Comparison of ENCODE assay signal across 13 cellular contexts in genomic region chr5:163571755-163572154, GRCh38.
A peak's percentile ranks its signal among the peaks of the same experiment; 100 is the strongest.
DNase-seq lines count a peak whose midpoint lies in the region; ATAC-seq and TF ChIP-seq lines count a peak whose summit lies in the region.
"Had no signal": no experiment of that assay in that cellular context is flagged by ENCODE, and none has a peak within 500 bp of the region (broad histone marks: within the 10 kb centered on the region; RNA-seq: fewer than 3 reads in every experiment).

No MANE protein-coding gene starts in this region.

- WGBS in upper lobe of left lung, 2 donors, result 7 to 37% methylated on average over 2 to 3 of the region's 3 CpGs
- WGBS in adrenal gland, 4 donors, result 20 to 60% (median 47%) methylated on average over 1 to 3 of the region's 3 CpGs

- H3K9me3 ChIP-seq in upper lobe of left lung (no peaks in the 10 kb centered on the region), adrenal gland (replicated peaks in 1 of 3) (no peaks in the 10 kb centered on the region)

- no peak overlapping the region for H3K27ac ChIP-seq in upper lobe of left lung
- no peak overlapping the region for H3K27ac ChIP-seq in adrenal gland

- H3K36me3 ChIP-seq in upper lobe of left lung, result no peaks in the 10 kb centered on the region
- no peaks in the 10 kb centered on the region for H3K36me3 ChIP-seq in adrenal gland (replicated peaks in 1 of 2)

- no peak for TF ChIP-seq POLR2A in upper lobe of left lung (IDR thresholded peaks at IDR 0.05)
- no peak for TF ChIP-seq POLR2A in adrenal gland (IDR thresholded peaks at IDR 0.05)

- no peak for TF ChIP-seq EP300 in upper lobe of left lung (IDR thresholded peaks at IDR 0.05)

- intact Hi-C loops in adrenal gland (cut with DNase I), result no loop called here

- H3K27me3 ChIP-seq in upper lobe of left lung, result no peaks in the 10 kb centered on the region
- peaks cover 11% of the 10 kb centered on the region for H3K27me3 ChIP-seq in adrenal gland

- no peak overlapping the region for H3K4me3 ChIP-seq in upper lobe of left lung
- no peak overlapping the region for H3K4me3 ChIP-seq in adrenal gland

- ATAC-seq in SK-N-SH treated with all-trans-retinoic acid at 6 μM for 48 hours (peak; percentile 91), upper lobe of left lung (ENCODE audit: low FRiP score in 2 of 2) (peak; percentile 19 to 31)
- ATAC-seq: natural killer cell; stimulated activated naive CD8-positive, alpha-beta T cell treated with anti-CD3 and anti-CD28 coated beads, Interleukin-15, Interleukin-2, amounts not matched to agents 100 U/mL and 50 U/mL, for 24 hours had no signal

- DNase-seq in HCEC 1CT, result peak; percentile 98
- peak; percentile 64 for DNase-seq in fibroblast of the conjunctiva (ENCODE audit: low read depth)
- DNase-seq in upper lobe of left lung, result no peak
- DNase-seq in activated CD4-positive, alpha-beta T cell treated with anti-CD3 and anti-CD28 coated beads, Interleukin-2, amount 50 U/mL, for 48 hours, result no peak
- DNase-seq in NCI-H187 (lab: John Stamatoyannopoulos, UW), result no peak
- no peak for DNase-seq in adrenal gland
- DNase-seq: activated B cell treated with CpG ODN at 0.5 μM for 24 hours; GDM1; natural killer cell; NCI-H1436; RPMI8226; stimulated activated naive CD8-positive, alpha-beta T cell treated with anti-CD3 and anti-CD28 coated beads, Interleukin-15, Interleukin-2, amounts not matched to agents 100 U/mL and 50 U/mL, for 24 hours had no signal

- TF ChIP-seq CTCF in upper lobe of left lung (IDR thresholded peaks at IDR 0.05), result no peak
- no peak for TF ChIP-seq CTCF in adrenal gland (IDR thresholded peaks at IDR 0.05)

- H3K4me1 ChIP-seq in upper lobe of left lung (peaks cover 0 to 3% (median 1%) of the 10 kb centered on the region in 4 donors), adrenal gland (replicated peaks in 1 of 2) (no peaks in the 10 kb centered on the region)

TF ChIP-seq in SK-N-SH treated with all-trans-retinoic acid at 6 μM for 48 hours, 23 proteins besides CTCF, POLR2A, EP300 and RAD21:
- TF ChIP-seq TCF4 (CRISPR knock-in tag; IDR thresholded peaks at IDR 0.05; ENCODE audit: borderline replicate concordance) (peak; percentile 57; the same call in 1 of the 2 replicates), ISL1 (CRISPR knock-in tag; IDR thresholded peaks at IDR 0.05) (peak; percentile 86), ZNF8 (CRISPR knock-in tag; IDR thresholded peaks at IDR 0.05) (no peak), CSDC2 (CRISPR knock-in tag; IDR thresholded peaks at IDR 0.05) (0 out of 2 replicates have a peak, but pooled peaks have one; percentile 68), CREB5 (CRISPR knock-in tag; IDR thresholded peaks at IDR 0.05; ENCODE audit: low read depth) (no peak), ZNF565 (CRISPR knock-in tag; conservative IDR thresholded peaks at IDR 0.05; ENCODE audit: low read depth) (no peak), OSR1 (CRISPR knock-in tag; IDR thresholded peaks at IDR 0.05) (no peak), ZFP3 (CRISPR knock-in tag; IDR thresholded peaks at IDR 0.05) (0 out of 2 replicates have a peak, but pooled peaks have one; percentile 26), ARNTL (CRISPR knock-in tag; IDR thresholded peaks at IDR 0.05; ENCODE audit: borderline replicate concordance, low read depth) (no peak), TOX (CRISPR knock-in tag; IDR thresholded peaks at IDR 0.05; ENCODE audit: borderline replicate concordance) (peak; percentile 76)

Comparison
In these comparisons a context has a peak if more than half of its experiments do, and no peak if none do; other contexts are left out.
1. DNase-seq: peak in HCEC 1CT (single experiment) and fibroblast of the conjunctiva (single experiment); none in upper lobe of left lung (0 of 2), activated CD4-positive, alpha-beta T cell treated with anti-CD3 and anti-CD28 coated beads, Interleukin-2, amount 50 U/mL, for 48 hours (0 of 2), NCI-H187 (0 of 2) and adrenal gland (0 of 7).